ENCODE assay signal across 1 cellular context in genomic region chr2:43405829-43406228, GRCh38.
TF ChIP-seq lines count a peak whose summit lies in the region.

No MANE protein-coding gene starts in this region.

TF ChIP-seq in HEK293, 187 proteins besides CTCF, POLR2A, EP300 and RAD21 (continued from another document):
- no peak for TF ChIP-seq ZBTB11 (tag by site-specific recombination; conservative IDR thresholded peaks at IDR 0.05; ENCODE audit: low read depth)
- TF ChIP-seq ZNF510 (tag by site-specific recombination; IDR thresholded peaks at IDR 0.05; ENCODE audit: insufficient replicate concordance) = no peak
- no peak for TF ChIP-seq ZNF280C (tag by site-specific recombination; IDR thresholded peaks at IDR 0.05)
- TF ChIP-seq ZNF169 (tag by site-specific recombination; IDR thresholded peaks at IDR 0.05) = no peak
